Comparison of ENCODE assay signal across 17 cellular contexts in genomic region chr7:32888505-32888904, GRCh38. TPM values are rescaled to one million over a fixed set of nuclear protein-coding genes. Genes with fewer than 3 reads are reported as not detected.
DNase-seq lines count a peak whose midpoint lies in the region; ATAC-seq and TF ChIP-seq lines count a peak whose summit lies in the region.
"Had no signal": no experiment of that assay in that cellular context is flagged by ENCODE, and none has a peak within 500 bp of the region (broad histone marks: within the 10 kb centered on the region; RNA-seq: fewer than 3 reads in every experiment).

No MANE protein-coding gene starts in this region.

- no peak for TF ChIP-seq POLR2A in erythroblast (IDR thresholded peaks at IDR 0.05; ENCODE audit: low read length)

- H3K4me1 Mint-ChIP-seq in CD8-positive, alpha-beta T cell (ENCODE audit: low read depth), result peaks cover 75% of the 10 kb centered on the region
- peaks cover 47% of the 10 kb centered on the region for H3K4me1 Mint-ChIP-seq in CD14-positive monocyte

- H3K4me3 Mint-ChIP-seq in CD8-positive, alpha-beta T cell, result peak overlapping the region; percentile 67
- H3K4me3 Mint-ChIP-seq in CD14-positive monocyte, result no peak overlapping the region

- peaks cover 22% of the 10 kb centered on the region for H3K36me3 Mint-ChIP-seq in CD8-positive, alpha-beta T cell
- peaks cover 12 to 16% of the 10 kb centered on the region in 2 donors for H3K36me3 Mint-ChIP-seq in CD14-positive monocyte

- no peak overlapping the region for H3K27ac ChIP-seq in CD8-positive, alpha-beta T cell (ENCODE audit: low read depth, low read length)
- H3K27ac ChIP-seq in KMS-11, result no peak overlapping the region
- H3K27ac ChIP-seq in mammary epithelial cell (ENCODE audit: insufficient read depth, low read depth, low read length), result no peak overlapping the region
- peak overlapping the region; percentile 98 for H3K27ac ChIP-seq in psoas muscle
- peak overlapping the region in 1 of 2 donors; percentile 100 for H3K27ac ChIP-seq in ascending aorta

- no peaks in the 10 kb centered on the region for H3K27me3 ChIP-seq in CD8-positive, alpha-beta T cell (ENCODE audit: insufficient read depth, low read length)
- H3K27me3 ChIP-seq in KMS-11 (ENCODE audit: insufficient read depth, low read depth) (no peaks in the 10 kb centered on the region), mammary epithelial cell (ENCODE audit: insufficient read depth, low read length) (no peaks in the 10 kb centered on the region), psoas muscle (ENCODE audit: insufficient read depth in 3 of 3, low read length in 2 of 3) (no peaks in the 10 kb centered on the region), ascending aorta (no peaks in the 10 kb centered on the region)
- H3K27me3 ChIP-seq: pancreas had no signal

- POLR2A ChIA-PET in CD8-positive, alpha-beta T cell (lab: Charles Lee), result interaction anchor here (5.6 kb wide), 1 partner anchor 12 kb away, joined by 27 read pairs; no protein-coding TSS in a partner anchor

- H3K4me2 ChIP-seq in KMS-11 (peak overlapping the region; percentile 85), mammary epithelial cell (ENCODE audit: insufficient read depth, low read depth, low read length) (peak overlapping the region; percentile 5)

- H2AFZ ChIP-seq in KMS-11 (ENCODE audit: low read depth), result no peak overlapping the region
- H2AFZ ChIP-seq in mammary epithelial cell (ENCODE audit: low read depth, low read length), result no peak overlapping the region

- no peaks in the 10 kb centered on the region for H3K9me3 ChIP-seq in CD8-positive, alpha-beta T cell (ENCODE audit: low read length)
- H3K9me3 ChIP-seq in mammary epithelial cell (replicated peaks; ENCODE audit: insufficient read depth, low read length) (no peaks in the 10 kb centered on the region), psoas muscle (no peaks in the 10 kb centered on the region), ascending aorta (no peaks in the 10 kb centered on the region)
- H3K9me3 ChIP-seq: pancreas had no signal

- H3K27me3 Mint-ChIP-seq in CD8-positive, alpha-beta T cell (ENCODE audit: low read depth), result no peaks in the 10 kb centered on the region
- H3K27me3 Mint-ChIP-seq in CD14-positive monocyte (ENCODE audit: low read depth in 3 of 3), result peaks cover 0 to 5% (median 0%) of the 10 kb centered on the region in 3 donors

- dilution Hi-C loops in mammary epithelial cell (cut with HindIII; ENCODE audit: low sequenced_read_pairs), result no loop called here

- peak overlapping the region; percentile 75 for H3K27ac Mint-ChIP-seq in CD8-positive, alpha-beta T cell
- H3K27ac Mint-ChIP-seq in CD14-positive monocyte, result peak overlapping the region in 3 of 7 donors; percentile 60 to 99 (median 80)

- TF ChIP-seq CTCF in CD8-positive, alpha-beta T cell (IDR thresholded peaks at IDR 0.05), result no peak
- TF ChIP-seq CTCF in KMS-11 (conservative IDR thresholded peaks at IDR 0.05; ENCODE audit: low read depth, low read length) (no peak), mammary epithelial cell (conservative IDR thresholded peaks at IDR 0.05 in 1 of 2, IDR thresholded peaks at IDR 0.05 in 1 of 2; ENCODE audit: extremely low read depth in 1 of 2, insufficient read depth in 1 of 2, low read depth in 1 of 2, low read length in 2 of 2) (no peak), psoas muscle (IDR thresholded peaks at IDR 0.05) (no peak), CD14-positive monocyte (IDR thresholded peaks at IDR 0.05) (no peak), ascending aorta (IDR thresholded peaks at IDR 0.05) (no peak)

- H3K79me2 ChIP-seq in KMS-11 (ENCODE audit: insufficient read depth, low read depth) (peaks cover 70% of the 10 kb centered on the region), mammary epithelial cell (ENCODE audit: insufficient read depth, low read length) (peaks cover 74% of the 10 kb centered on the region)

- in situ Hi-C loops in mammary epithelial cell (cut with MboI; ENCODE audit: low sequenced_read_pairs in 2 of 2), result no loop called here

- intact Hi-C loops in CD8-positive, alpha-beta T cell (cut with DNase I, micrococcal nuclease), result no loop called here
- intact Hi-C loops in mammary epithelial cell (cut with micrococcal nuclease), result no loop called here
- intact Hi-C loops in psoas muscle (cut with DNase I), result no loop called here
- intact Hi-C loops in CD14-positive monocyte (cut with micrococcal nuclease), result loop anchor here in 1 of 2 donors (10.0 kb wide), 1 partner anchor 56 kb away; no protein-coding TSS in a partner anchor
- intact Hi-C loops in ascending aorta (cut with DNase I), result no loop called here

- H3K4me1 ChIP-seq in CD8-positive, alpha-beta T cell (ENCODE audit: insufficient read depth, low read length), result peaks cover 56% of the 10 kb centered on the region
- H3K4me1 ChIP-seq in KMS-11 (ENCODE audit: low read depth, poor library complexity, severe bottlenecking) (peaks cover 52% of the 10 kb centered on the region), mammary epithelial cell (ENCODE audit: insufficient read depth, low read length) (peaks cover 23% of the 10 kb centered on the region), psoas muscle (peaks cover 65% of the 10 kb centered on the region), ascending aorta (peaks cover 5 to 36% of the 10 kb centered on the region in 2 donors)

- H4K20me1 ChIP-seq in KMS-11 (ENCODE audit: insufficient read depth) (0 out of 2 replicates have a peak, but pooled peaks cover 16% of the 10 kb centered on the region), mammary epithelial cell (ENCODE audit: insufficient read depth, low read length) (no peaks in the 10 kb centered on the region)

- CTCF ChIA-PET in CD8-positive, alpha-beta T cell (lab: Charles Lee), result interaction anchor here (0.9 to 8.0 kb wide), 4 partner anchors 14 to 54 kb away, joined by 3 to 41 read pairs (median 13); no protein-coding TSS in a partner anchor
- CTCF ChIA-PET in mammary epithelial cell (lab: Charles Lee; ENCODE audit: low non-redundant PET), result no interaction called here

- no peak for ATAC-seq in CD8-positive, alpha-beta T cell
- no peak for ATAC-seq in psoas muscle
- ATAC-seq: left cardiac atrium, pancreas, Right ventricle myocardium inferior had no signal

- WGBS in mammary epithelial cell (ENCODE audit: low coverage, missing lambda C conversion rate), result 100% methylated on average over 3 of the region's 6 CpGs
- WGBS in psoas muscle, 3 donors, result 63 to 79% (median 68%) methylated on average over 6 of the region's 6 CpGs

- H3K36me3 ChIP-seq in CD8-positive, alpha-beta T cell (ENCODE audit: insufficient read depth, low read length), result no peaks in the 10 kb centered on the region
- H3K36me3 ChIP-seq in KMS-11 (ENCODE audit: insufficient read depth) (no peaks in the 10 kb centered on the region), mammary epithelial cell (ENCODE audit: insufficient read depth, low read length) (no peaks in the 10 kb centered on the region), psoas muscle (ENCODE audit: insufficient read depth in 1 of 2, low read depth in 1 of 2) (no peaks in the 10 kb centered on the region), ascending aorta (no peaks in the 10 kb centered on the region)
- H3K36me3 ChIP-seq: pancreas had no signal

- H3K9me3 Mint-ChIP-seq in CD8-positive, alpha-beta T cell, result no peaks in the 10 kb centered on the region
- peaks cover 0 to 2% (median 0%) of the 10 kb centered on the region in 7 donors for H3K9me3 Mint-ChIP-seq in CD14-positive monocyte

- no peak overlapping the region for H3K9ac ChIP-seq in KMS-11
- H3K9ac ChIP-seq in mammary epithelial cell (ENCODE audit: insufficient read depth, low read length), result no peak overlapping the region

- H3K4me3 ChIP-seq in CD8-positive, alpha-beta T cell (ENCODE audit: low read depth, low read length), result no peak overlapping the region
- no peak overlapping the region for H3K4me3 ChIP-seq in KMS-11 (IDR thresholded peaks at IDR 0.05; ENCODE audit: insufficient read depth, low read depth, low read length)
- no peak overlapping the region for H3K4me3 ChIP-seq in mammary epithelial cell (replicated peaks in 1 of 3; ENCODE audit: insufficient read depth in 1 of 3, low read depth in 2 of 3, low read length in 3 of 3)
- H3K4me3 ChIP-seq in psoas muscle, result peak overlapping the region; percentile 92
- peak overlapping the region in 1 of 2 donors; percentile 1 for H3K4me3 ChIP-seq in ascending aorta
- H3K4me3 ChIP-seq: pancreas had no signal

- no TSS peak for BruUV-seq in mammary epithelial cell (replicated peaks; lab: Mats Ljungman, UMichigan)

- DNase-seq in CD8-positive, alpha-beta T cell, result no peak
- no peak for DNase-seq in mammary epithelial cell
- no peak for DNase-seq in psoas muscle
- DNase-seq in CD14-positive monocyte (ENCODE audit: low spot score), result no peak
- no peak for DNase-seq in ascending aorta (ENCODE audit: low spot score in 2 of 2)
- DNase-seq in erythroblast (lab: John Stamatoyannopoulos, UW), result no peak
- DNase-seq: DMS53; effector CD4-positive, alpha-beta T cell; H7; left cardiac atrium; NCI-H1105 treated with DMSO at 0.1 percent for 48 hours; NCI-H524; pancreas; stimulated activated CD4-positive, alpha-beta T cell treated with anti-CD3 and anti-CD28 coated beads, Interleukin-2, amount 100 ng/mL, for 48 hours; stimulated activated naive CD4-positive, alpha-beta T cell treated with Interleukin-2 at 50 U/mL for 16 hours had no signal

RNA-seq across cellular contexts. Expression of gene KBTBD2, which starts 3.1 kb away (rescaled TPM):
- total RNA-seq in CD8-positive, alpha-beta T cell, result 10 to 100 TPM; 94.2 to 99.9 TPM
- 10 to 100 TPM; 23.3 to 26.0 TPM for total RNA-seq in mammary epithelial cell
- 14.2 TPM for polyA plus RNA-seq in mammary epithelial cell
- 47.4 TPM for polyA minus RNA-seq in mammary epithelial cell
- total RNA-seq in psoas muscle, result 10 to 100 TPM; 27.7 to 65.6 (median 40.4) TPM
- polyA plus RNA-seq in psoas muscle, result 10 to 100 TPM; 25.6 to 69.6 (median 32.4) TPM
- polyA plus RNA-seq in CD14-positive monocyte, result 10 to 100 TPM; 23.7 to 33.9 TPM
- total RNA-seq in ascending aorta, result 16.1 TPM
